Comparison of ENCODE assay signal across 9 cellular contexts in genomic region chr17:7650509-7651096, GRCh38. TPM values are rescaled to one million over a fixed set of nuclear protein-coding genes. Genes with fewer than 3 reads are reported as not detected.
A peak's percentile ranks its signal among the peaks of the same experiment; 100 is the strongest.
DNase-seq lines count a peak whose midpoint lies in the region.
"Had no signal": no experiment of that assay in that cellular context is flagged by ENCODE, and none has a peak within 500 bp of the region (broad histone marks: within the 10 kb centered on the region; RNA-seq: fewer than 3 reads in every experiment).

Gene ATP1B2, plus strand, starts transcription at chr17:7650926. Its CDS starts 593 bp downstream, at chr17:7651519.

- no peaks in the 10 kb centered on the region for H3K36me3 ChIP-seq in rectal smooth muscle tissue (ENCODE audit: control insufficient read depth, insufficient read depth, low read length)

- peak within 1 kb of the TSS; percentile 24 for H3K27ac ChIP-seq in rectal smooth muscle tissue (ENCODE audit: low read depth, low read length)
- H3K27ac ChIP-seq: HL-60 had no signal

- no peaks in the 10 kb centered on the region for H3K4me1 ChIP-seq in rectal smooth muscle tissue (ENCODE audit: control insufficient read depth, insufficient read depth, low read length)

- peaks cover 16% of the 10 kb centered on the region for H3K27me3 ChIP-seq in rectal smooth muscle tissue (ENCODE audit: control insufficient read depth, insufficient read depth, low read length)

- no peak within 1 kb of the TSS for H3K9ac ChIP-seq in rectal smooth muscle tissue (ENCODE audit: low read length)

- DNase-seq in COLO668 (lab: John Stamatoyannopoulos, UW; ENCODE audit: unreplicated experiment) (peak; percentile 1), HuH-7 (ENCODE audit: low spot score) (peak; percentile 87), T-helper 1 cell (peak; percentile 60 to 74 (median 64)), amygdala (lab: John Stamatoyannopoulos, UW) (peak in 42 of 56 donors; percentile 25 to 92 (median 60)), hepatic stellate cell (ENCODE audit: low spot score) (peak; percentile 46), ureter (ENCODE audit: low spot score) (peak; percentile 69), RKO (ENCODE audit: low spot score) (no peak)

- peak within 1 kb of the TSS; percentile 74 for H3K4me3 ChIP-seq in rectal smooth muscle tissue (ENCODE audit: low read length)

RNA-seq across cellular contexts. Expression of gene ATP1B2, which starts in this region (rescaled TPM):
- total RNA-seq in ureter, result 10.0 TPM
